In the genomic region with DNA sequence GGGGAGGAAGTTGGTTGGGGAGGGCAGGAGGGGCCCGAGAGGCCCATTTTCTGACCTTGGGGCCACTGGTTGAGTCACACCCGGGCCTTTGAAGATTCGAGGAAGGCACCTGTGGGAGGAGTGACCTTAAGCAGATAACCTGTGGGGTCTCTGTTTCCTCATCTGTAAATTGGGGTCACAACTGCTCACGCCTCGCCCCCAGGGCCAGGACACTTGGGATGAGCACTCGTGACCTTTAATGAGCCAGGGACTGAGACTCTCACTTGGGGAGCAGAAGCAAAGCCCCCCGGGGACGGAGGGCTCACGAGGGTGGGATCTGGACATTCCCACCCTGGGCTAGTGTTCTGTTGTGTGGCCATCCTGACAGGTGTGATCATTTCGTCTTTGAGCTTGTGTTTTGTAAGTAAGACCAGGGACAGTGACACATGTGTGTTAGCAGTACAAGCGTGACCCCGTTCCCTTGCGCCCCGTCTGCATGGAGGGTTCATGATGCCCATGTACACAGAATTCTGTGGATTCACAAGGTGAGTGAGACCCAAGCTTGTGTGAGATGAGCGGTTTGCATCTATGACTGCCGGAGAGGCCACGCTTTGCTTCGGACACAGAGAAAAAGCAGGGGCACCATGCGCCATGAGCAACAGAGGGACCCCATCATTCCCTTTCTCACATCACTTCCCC, we compare ENCODE assay signal across 15 cellular contexts.
DNase-seq lines count a peak whose midpoint lies in the region; FAIRE-seq and TF ChIP-seq lines count a peak whose summit lies in the region.
"Had no signal": no experiment of that assay in that cellular context is flagged by ENCODE, and none has a peak within 500 bp of the region (broad histone marks: within the 10 kb centered on the region; RNA-seq: fewer than 3 reads in every experiment).

No MANE protein-coding gene starts in this region.

- no peak for TF ChIP-seq EP300 in sigmoid colon (IDR thresholded peaks at IDR 0.05)

- no peak overlapping the region for H3K9ac ChIP-seq in BLaER1 treated with 17β-estradiol and CSF1 and Interleukin-3, amounts not matched to agents 10 nM and 100 nM

- H4K20me1 ChIP-seq in BLaER1 treated with 17β-estradiol and CSF1 and Interleukin-3, amounts not matched to agents 10 nM and 100 nM: no peaks in the 10 kb centered on the region; a peak in 1 of 22 replicates

- no peaks in the 10 kb centered on the region for H3K36me3 ChIP-seq in BLaER1 treated with 17β-estradiol and CSF1 and Interleukin-3, amounts not matched to agents 10 nM and 100 nM
- H3K36me3 ChIP-seq in sigmoid colon: no peaks in the 10 kb centered on the region

- H3K4me2 ChIP-seq in BLaER1 treated with 17β-estradiol and CSF1 and Interleukin-3, amounts not matched to agents 10 nM and 100 nM: peak overlapping the region in 6 of 11 experiments; percentile 28 to 72 (median 38); a peak in 9 of 22 replicates

- peak; percentile 98 for FAIRE-seq in HTR-8/SVneo (lab: Jason Lieb, UNC)
- FAIRE-seq: GM19239 had no signal

- H3K27me3 ChIP-seq in BLaER1 treated with 17β-estradiol and CSF1 and Interleukin-3, amounts not matched to agents 10 nM and 100 nM: no peaks in the 10 kb centered on the region
- no peaks in the 10 kb centered on the region for H3K27me3 ChIP-seq in sigmoid colon

- TF ChIP-seq POLR2A in sigmoid colon (IDR thresholded peaks at IDR 0.05): no peak

- no peak for TF ChIP-seq CTCF in sigmoid colon (IDR thresholded peaks at IDR 0.05)

- intact Hi-C loops in sigmoid colon (cut with DNase I): no loop called here

- no peak overlapping the region for H3K4me3 ChIP-seq in BLaER1 treated with 17β-estradiol and CSF1 and Interleukin-3, amounts not matched to agents 10 nM and 100 nM
- H3K4me3 ChIP-seq in sigmoid colon: no peak overlapping the region

- 87% methylated on average over 19 of the region's 19 CpGs for WGBS in sigmoid colon, 2 donors

- no peaks in the 10 kb centered on the region for H3K9me3 ChIP-seq in BLaER1 treated with 17β-estradiol and CSF1 and Interleukin-3, amounts not matched to agents 10 nM and 100 nM (replicated peaks in 1 of 11)
- H3K9me3 ChIP-seq in sigmoid colon: no peaks in the 10 kb centered on the region

- DNase-seq in HTR-8/SVneo (ENCODE audit: insufficient read length, low spot score) (no peak), mesenteric fat pad (ENCODE audit: low spot score) (peak; percentile 79), sigmoid colon (peak; percentile 33), RKO (ENCODE audit: low spot score) (no peak), medulla oblongata (ENCODE audit: extremely low spot score) (no peak), HuH-7.5 (ENCODE audit: low spot score) (no peak)
- DNase-seq in activated naive CD4-positive, alpha-beta T cell treated with anti-CD3 and anti-CD28 coated beads, Interleukin-2, amount 50 U/mL, for 16 hours: no peak
- DNase-seq: DMS53, GF-D8, GOT3, HCEC 1CT, HFFc6, IMR-90 had no signal

- peaks cover 36 to 63% (median 51%) of the 10 kb centered on the region in 10 experiments for H3K4me1 ChIP-seq in BLaER1 treated with 17β-estradiol and CSF1 and Interleukin-3, amounts not matched to agents 10 nM and 100 nM
- H3K4me1 ChIP-seq in sigmoid colon: no peaks in the 10 kb centered on the region

- no peak overlapping the region for H3K27ac ChIP-seq in BLaER1 treated with 17β-estradiol and CSF1 and Interleukin-3, amounts not matched to agents 10 nM and 100 nM
- H3K27ac ChIP-seq in sigmoid colon: no peak overlapping the region

Comparison
In these comparisons a context has a peak if more than half of its experiments do, and no peak if none do; other contexts are left out.
1. DNase-seq: peak in mesenteric fat pad (single experiment) and sigmoid colon (single experiment); none in HTR-8/SVneo (single experiment), RKO (single experiment), medulla oblongata (single experiment), HuH-7.5 (single experiment) and activated naive CD4-positive, alpha-beta T cell treated with anti-CD3 and anti-CD28 coated beads, Interleukin-2, amount 50 U/mL, for 16 hours (single experiment).